ENCODE assay signal across 15 cellular contexts in genomic region chr2:74741076-74741460, GRCh38.
DNase-seq lines count a peak whose midpoint lies in the region; ATAC-seq and TF ChIP-seq lines count a peak whose summit lies in the region.
"Had no signal": no experiment of that assay in that cellular context is flagged by ENCODE, and none has a peak within 500 bp of the region (broad histone marks: within the 10 kb centered on the region; RNA-seq: fewer than 3 reads in every experiment).

No MANE protein-coding gene starts in this region.

- H3K9me3 Mint-ChIP-seq in type B pancreatic cell, result peaks cover 7% of the 10 kb centered on the region

- H3K4me1 Mint-ChIP-seq in type B pancreatic cell (ENCODE audit: unreplicated experiment), result peaks cover 19% of the 10 kb centered on the region
- H3K4me1 Mint-ChIP-seq: central memory CD8-positive, alpha-beta T cell had no signal

- peak overlapping the region; percentile 16 for H3K4me3 ChIP-seq in adipocyte (ENCODE audit: low read length)
- H3K4me3 ChIP-seq: ovary had no signal

- ATAC-seq in left colon (peak; percentile 59), GM18907 (IDR thresholded peaks at IDR 0.05; ENCODE audit: unreplicated experiment) (no peak), GM21423 (IDR thresholded peaks at IDR 0.05; ENCODE audit: unreplicated experiment) (no peak)
- ATAC-seq: left lobe of liver had no signal

- peak overlapping the region; percentile 8 for H3K9ac ChIP-seq in adipocyte (ENCODE audit: low read length)

- peak overlapping the region; percentile 79 for H3K27ac Mint-ChIP-seq in type B pancreatic cell

- H3K4me1 ChIP-seq in adipocyte (ENCODE audit: control insufficient read depth, insufficient read depth, low read length), result peaks cover 28% of the 10 kb centered on the region

- no peaks in the 10 kb centered on the region for H3K36me3 Mint-ChIP-seq in type B pancreatic cell

- H3K9me3 ChIP-seq in adipocyte (ENCODE audit: control insufficient read depth, low read length), result peaks cover 10% of the 10 kb centered on the region
- H3K9me3 ChIP-seq: ovary had no signal

- H3K27me3 Mint-ChIP-seq in type B pancreatic cell, result peaks cover 9% of the 10 kb centered on the region

- DNase-seq in DMS 273 (lab: John Stamatoyannopoulos, UW; ENCODE audit: unreplicated experiment) (peak; percentile 30), DMS 273 treated with DMSO at 0.1 percent for 48 hours (lab: John Stamatoyannopoulos, UW) (no peak), adipocyte (ENCODE audit: low read depth) (no peak), left colon (no peak), type B pancreatic cell (ENCODE audit: extremely low spot score, unreplicated experiment) (no peak), DMS153 (lab: John Stamatoyannopoulos, UW) (no peak)
- DNase-seq: activated CD4-positive, alpha-beta T cell treated with anti-CD3 and anti-CD28 coated beads for 4 hours; activated gamma-delta T cell treated with Interleukin-2 at 50 U/mL for 16 hours; NCI-H1048; stimulated activated naive CD4-positive, alpha-beta T cell had no signal

- peak overlapping the region; percentile 18 for H3K4me3 Mint-ChIP-seq in type B pancreatic cell
- H3K4me3 Mint-ChIP-seq: central memory CD8-positive, alpha-beta T cell had no signal

- intact Hi-C loops in left colon (cut with DNase I, micrococcal nuclease), result no loop called here

- no peaks in the 10 kb centered on the region for H3K36me3 ChIP-seq in adipocyte (ENCODE audit: control insufficient read depth, insufficient read depth, low read length, severe bottlenecking)
- H3K36me3 ChIP-seq: ovary had no signal

- TF ChIP-seq CTCF in type B pancreatic cell (conservative IDR thresholded peaks at IDR 0.05), result no peak

- H3K27me3 ChIP-seq in adipocyte (replicated peaks; ENCODE audit: control insufficient read depth, insufficient read depth, low read length), result no peaks in the 10 kb centered on the region
- H3K27me3 ChIP-seq: ovary had no signal
